Comparison of ENCODE assay signal across 8 cellular contexts in genomic region chr6:44593539-44593944, GRCh38.
DNase-seq lines count a peak whose midpoint lies in the region; ATAC-seq, FAIRE-seq and TF ChIP-seq lines count a peak whose summit lies in the region.

No MANE protein-coding gene starts in this region.

- H2BK20ac ChIP-seq in IMR-90 (ENCODE audit: low read depth, low read length): no peak overlapping the region

- no peaks in the 10 kb centered on the region for H3K36me3 Mint-ChIP-seq in activated T-helper 17 cell treated with anti-CD3 and anti-CD28 coated beads, Interleukin-2, amount 50 U/mL, for 72 hours (ENCODE audit: low read depth)

- no peak for TF ChIP-seq POLR2A in IMR-90 (IDR thresholded peaks at IDR 0.05; ENCODE audit: low read depth, low read length)
- no peak for TF ChIP-seq POLR2A in lower leg skin (IDR thresholded peaks at IDR 0.05)

- no peak overlapping the region for H3K4me2 ChIP-seq in IMR-90 (ENCODE audit: low read depth, low read length)

- no peak overlapping the region for H3K18ac ChIP-seq in IMR-90 (ENCODE audit: low read depth, low read length)

- no peak overlapping the region for H3K56ac ChIP-seq in IMR-90 (ENCODE audit: extremely low read depth, insufficient read depth, low read length)

- H3K79me1 ChIP-seq in IMR-90 (ENCODE audit: low read depth in 1 of 2, low read length in 2 of 2): no peaks in the 10 kb centered on the region

- H3K4me1 Mint-ChIP-seq in activated T-helper 17 cell treated with anti-CD3 and anti-CD28 coated beads, Interleukin-2, amount 50 U/mL, for 72 hours: peaks cover 7% of the 10 kb centered on the region

- no peak overlapping the region for H3K9ac ChIP-seq in IMR-90 (ENCODE audit: low read depth, low read length)

- peak; percentile 81 for ATAC-seq in IMR-90 (ENCODE audit: low read depth)
- peak; percentile 85 for ATAC-seq in activated T-helper 17 cell treated with anti-CD3 and anti-CD28 coated beads, Interleukin-2, amount 50 U/mL, for 72 hours (replicated peaks)

- no peak overlapping the region for H3K4me3 ChIP-seq in IMR-90 (ENCODE audit: insufficient read depth, low read depth, low read length)
- no peak overlapping the region for H3K4me3 ChIP-seq in lower leg skin (ENCODE audit: low read depth, poor library complexity, severe bottlenecking)

- H3K9me3 ChIP-seq in IMR-90 (ENCODE audit: control insufficient read depth, insufficient read depth, low read length): no peaks in the 10 kb centered on the region

- no peaks in the 10 kb centered on the region for H3K36me3 ChIP-seq in IMR-90 (ENCODE audit: control insufficient read depth, insufficient read depth, low read length)

- BruUV-seq in IMR-90 (replicated peaks; lab: Mats Ljungman, UMichigan): no TSS peak

- H2AFZ ChIP-seq in IMR-90 (replicated peaks; ENCODE audit: low read length, poor library complexity): no peak overlapping the region

- H3K27ac Mint-ChIP-seq in activated T-helper 17 cell treated with anti-CD3 and anti-CD28 coated beads, Interleukin-2, amount 50 U/mL, for 72 hours: peak overlapping the region; percentile 71

- TF ChIP-seq RAD21 in IMR-90 (IDR thresholded peaks at IDR 0.05; ENCODE audit: low read length): peak; percentile 59

- no peaks in the 10 kb centered on the region for H3K9me1 ChIP-seq in IMR-90 (ENCODE audit: insufficient read depth, low read length)

- peaks cover 28% of the 10 kb centered on the region for H3K27me3 ChIP-seq in IMR-90 (ENCODE audit: control insufficient read depth, insufficient read depth, low read length)

- H2BK5ac ChIP-seq in IMR-90 (ENCODE audit: low read depth, low read length, poor library complexity, severe bottlenecking): no peak overlapping the region

- intact Hi-C loops in IMR-90 (cut with micrococcal nuclease) (loop anchor here (1.0 to 5.0 kb wide), 3 partner anchors 116 to 1353 kb away; no protein-coding TSS in a partner anchor), posterior vena cava (cut with DNase I) (no loop called here), lower leg skin (cut with DNase I; ENCODE audit: low total_unique reads) (no loop called here)

- H2BK15ac ChIP-seq in IMR-90 (ENCODE audit: low read depth, low read length): no peak overlapping the region

- CTCF ChIA-PET in IMR-90 (lab: Yijun Ruan, JAX): interaction anchor here (1.9 kb wide), 1 partner anchor 1329 kb away, joined by 5 read pairs; no protein-coding TSS in a partner anchor

- H2AK9ac ChIP-seq in IMR-90 (replicated peaks; ENCODE audit: low read depth, low read length, poor library complexity): no peak overlapping the region

- no peaks in the 10 kb centered on the region for H4K20me1 ChIP-seq in IMR-90 (ENCODE audit: insufficient read depth, low read length)

- no peak overlapping the region for H4K91ac ChIP-seq in IMR-90 (ENCODE audit: insufficient read depth, low read depth, low read length)

- H3K9me3 Mint-ChIP-seq in activated T-helper 17 cell treated with anti-CD3 and anti-CD28 coated beads, Interleukin-2, amount 50 U/mL, for 72 hours: no peaks in the 10 kb centered on the region

- peak; percentile 54 for TF ChIP-seq CTCF in IMR-90 (conservative IDR thresholded peaks at IDR 0.05; ENCODE audit: low read depth, low read length)
- no peak for TF ChIP-seq CTCF in lower leg skin (IDR thresholded peaks at IDR 0.05)

- in situ Hi-C loops in IMR-90 (cut with MboI; ENCODE audit: low sequenced_read_pairs): no loop called here

- no peak overlapping the region for H3K27ac ChIP-seq in IMR-90 (ENCODE audit: insufficient read depth, low read length)

- no peak overlapping the region for H3K4me3 Mint-ChIP-seq in activated T-helper 17 cell treated with anti-CD3 and anti-CD28 coated beads, Interleukin-2, amount 50 U/mL, for 72 hours

- WGBS in IMR-90 (ENCODE audit: extremely low coverage in 2 of 2, insufficient read length in 1 of 2), 2 experiments: no CpG with 5 or more reads among the region's 2 CpGs
- 28 to 42% methylated on average over 2 of the region's 2 CpGs for WGBS in lower leg skin, 2 donors

- no peak overlapping the region for H2AK5ac ChIP-seq in IMR-90 (ENCODE audit: low read depth, low read length)

- H3K4me1 ChIP-seq in IMR-90 (ENCODE audit: control insufficient read depth, insufficient read depth, low read length): no peaks in the 10 kb centered on the region

- POLR2A ChIA-PET in IMR-90 (lab: Charles Lee; ENCODE audit: unreplicated experiment): no interaction called here

- no peak overlapping the region for H4K5ac ChIP-seq in IMR-90 (ENCODE audit: low read depth, low read length)

- FAIRE-seq in RCC 7860 (lab: Jason Lieb, UNC): no peak

- H2BK120ac ChIP-seq in IMR-90 (ENCODE audit: low read depth, low read length): no peak overlapping the region

- no peak overlapping the region for H3K4ac ChIP-seq in IMR-90 (ENCODE audit: low read depth, low read length)

- H3K14ac ChIP-seq in IMR-90 (replicated peaks; ENCODE audit: low read depth, low read length): no peak overlapping the region

- H3K27me3 Mint-ChIP-seq in activated T-helper 17 cell treated with anti-CD3 and anti-CD28 coated beads, Interleukin-2, amount 50 U/mL, for 72 hours: peaks cover 5% of the 10 kb centered on the region

- DNase-seq in GDM1 (lab: John Stamatoyannopoulos, UW) (peak; percentile 62), IMR-90 (peak; percentile 58), RCC 7860 (ENCODE audit: low spot score) (peak; percentile 52), hepatic stellate cell (ENCODE audit: low spot score) (peak; percentile 40), posterior vena cava (ENCODE audit: low spot score) (no peak), lower leg skin (ENCODE audit: low spot score in 2 of 2) (no peak)
- peak; percentile 51 for DNase-seq in stimulated activated CD4-positive, alpha-beta T cell treated with anti-CD3 and anti-CD28 coated beads, Interleukin-1b, Interleukin-23, amount 100 ng/mL, for 48 hours

- H3K23ac ChIP-seq in IMR-90 (ENCODE audit: low read depth, low read length): no peak overlapping the region

- dilution Hi-C loops in IMR-90 (cut with HindIII; ENCODE audit: low sequenced_read_pairs, unreplicated experiment): no loop called here

- no peak overlapping the region for H4K8ac ChIP-seq in IMR-90 (ENCODE audit: low read depth in 2 of 2, low read length in 2 of 2)

TF ChIP-seq in IMR-90, 13 proteins besides CTCF, POLR2A, EP300 and RAD21:
- TF ChIP-seq CHD1 (IDR thresholded peaks at IDR 0.05; ENCODE audit: low read depth, low read length) (no peak), MXI1 (IDR thresholded peaks at IDR 0.05; ENCODE audit: borderline replicate concordance, low read depth, low read length) (no peak), MAZ (IDR thresholded peaks at IDR 0.05; ENCODE audit: borderline replicate concordance, low read depth, low read length) (no peak), SMC3 (IDR thresholded peaks at IDR 0.05; ENCODE audit: low read depth, low read length) (peak; percentile 63)

Comparison
In these comparisons a context has a peak if more than half of its experiments do, and no peak if none do; other contexts are left out.
1. DNase-seq: peak in GDM1 (single experiment), IMR-90 (single experiment), RCC 7860 (single experiment), hepatic stellate cell (single experiment) and stimulated activated CD4-positive, alpha-beta T cell treated with anti-CD3 and anti-CD28 coated beads, Interleukin-1b, Interleukin-23, amount 100 ng/mL, for 48 hours (single experiment); none in posterior vena cava (single experiment) and lower leg skin (0 of 2).